Comparison of ENCODE assay signal across 11 cellular contexts in genomic region chr9:73093740-73094379, GRCh38. TPM values are rescaled to one million over a fixed set of nuclear protein-coding genes. Genes with fewer than 3 reads are reported as not detected.
DNase-seq lines count a peak whose midpoint lies in the region; ATAC-seq, FAIRE-seq and TF ChIP-seq lines count a peak whose summit lies in the region.
"Had no signal": no experiment of that assay in that cellular context is flagged by ENCODE, and none has a peak within 500 bp of the region (broad histone marks: within the 10 kb centered on the region; RNA-seq: fewer than 3 reads in every experiment).

No MANE protein-coding gene starts in this region.

- no peaks in the 10 kb centered on the region for H3K36me3 Mint-ChIP-seq in activated T-helper 17 cell treated with anti-CD3 and anti-CD28 coated beads, Interleukin-2, amount 50 U/mL, for 72 hours (ENCODE audit: low read depth)

- peaks cover 4% of the 10 kb centered on the region for H3K4me1 Mint-ChIP-seq in activated T-helper 17 cell treated with anti-CD3 and anti-CD28 coated beads, Interleukin-2, amount 50 U/mL, for 72 hours

- no peak for TF ChIP-seq EP300 in HepG2 (IDR thresholded peaks at IDR 0.05; ENCODE audit: low read depth in 2 of 2, low read length in 2 of 2)
- no peak for TF ChIP-seq EP300 in HepG2 (CRISPR knock-in tag; IDR thresholded peaks at IDR 0.05; ENCODE audit: borderline replicate concordance)

- no peaks in the 10 kb centered on the region for H3K36me3 ChIP-seq in right lobe of liver
- no peaks in the 10 kb centered on the region for H3K36me3 ChIP-seq in HepG2 (replicated peaks in 1 of 2; ENCODE audit: control insufficient read depth in 1 of 2, insufficient read depth in 2 of 2, low read length in 2 of 2)
- H3K36me3 ChIP-seq in aorta (ENCODE audit: control insufficient read depth in 1 of 2, insufficient read depth in 2 of 2, low read length in 1 of 2), result no peaks in the 10 kb centered on the region

- H3K27ac Mint-ChIP-seq in activated T-helper 17 cell treated with anti-CD3 and anti-CD28 coated beads, Interleukin-2, amount 50 U/mL, for 72 hours, result no peak overlapping the region

- H3K27me3 ChIP-seq in right lobe of liver, result no peaks in the 10 kb centered on the region
- H3K27me3 ChIP-seq in HepG2 (ENCODE audit: control insufficient read depth in 1 of 2, insufficient read depth in 2 of 2, low read length in 2 of 2), result 0 out of 5 replicates have a peak, but pooled peaks cover 0 to 5% of the 10 kb centered on the region in 2 experiments
- H3K27me3 ChIP-seq in aorta (ENCODE audit: control insufficient read depth in 1 of 2, insufficient read depth in 2 of 2, low read length in 1 of 2), result no peaks in the 10 kb centered on the region

- intact Hi-C loops in right lobe of liver (cut with DNase I) (no loop called here), HepG2 (cut with micrococcal nuclease; ENCODE audit: unreplicated experiment) (no loop called here), aorta (cut with DNase I) (no loop called here)

- DNase-seq in right lobe of liver, result no peak
- no peak for DNase-seq in HepG2 (ENCODE audit: low spot score)
- peak; percentile 6 for DNase-seq in kidney glomerular epithelial cell (lab: John Stamatoyannopoulos, UW)
- DNase-seq in aorta, result no peak
- DNase-seq in SW 1271 (lab: John Stamatoyannopoulos, UW), result no peak
- DNase-seq in activated CD4-positive, alpha-beta T cell treated with anti-CD3 and anti-CD28 coated beads, Interleukin-2, amount 50 U/mL, for 4 hours, result no peak
- no peak for DNase-seq in NCI-H128 (lab: John Stamatoyannopoulos, UW; ENCODE audit: unreplicated experiment)
- DNase-seq: activated CD4-positive, alpha-beta T cell treated with anti-CD3 and anti-CD28 coated beads, Interleukin-2, amount 50 U/mL, for 1 hour had no signal

- no peak overlapping the region for H3K9ac ChIP-seq in HepG2 (ENCODE audit: insufficient read depth, low read depth, low read length)

- peak overlapping the region; percentile 50 for H3K4me3 Mint-ChIP-seq in activated T-helper 17 cell treated with anti-CD3 and anti-CD28 coated beads, Interleukin-2, amount 50 U/mL, for 72 hours

- no peak overlapping the region for H2AFZ ChIP-seq in HepG2 (ENCODE audit: low read length)

- no peak for TF ChIP-seq RAD21 in HepG2 (CRISPR knock-in tag; IDR thresholded peaks at IDR 0.05)

- TF ChIP-seq CTCF in right lobe of liver (IDR thresholded peaks at IDR 0.05) (no peak), HepG2 (CRISPR knock-in tag; IDR thresholded peaks at IDR 0.05) (no peak)

- H3K9me3 ChIP-seq in right lobe of liver (peaks cover 0 to 2% (median 0%) of the 10 kb centered on the region in 4 donors), HepG2 (ENCODE audit: low read length) (no peaks in the 10 kb centered on the region), aorta (ENCODE audit: control insufficient read depth, low read length) (peaks cover 1% of the 10 kb centered on the region)

- no peak for TF ChIP-seq POLR2A in right lobe of liver (IDR thresholded peaks at IDR 0.05)
- no peak for TF ChIP-seq POLR2A in HepG2 (IDR thresholded peaks at IDR 0.05; ENCODE audit: insufficient read depth in 1 of 2, low read depth in 2 of 2, low read length in 2 of 2)

- H3K4me3 ChIP-seq in right lobe of liver (no peak overlapping the region), HepG2 (replicated peaks in 1 of 3; ENCODE audit: insufficient read depth in 1 of 3, low read depth in 2 of 3, low read length in 3 of 3) (peak overlapping the region in 1 of 3 experiments; percentile 37; a peak in 1 of 6 replicates), aorta (ENCODE audit: low read length in 2 of 2) (peak overlapping the region; percentile 43 to 59)

- no peak overlapping the region for H3K4me2 ChIP-seq in HepG2 (ENCODE audit: low read depth, low read length)

- ATAC-seq in right lobe of liver (peak in 3 of 4 donors; percentile 37 to 54 (median 48)), HepG2 (no peak), aorta (ENCODE audit: low FRiP score) (peak; percentile 71)
- no peak for ATAC-seq in activated T-helper 17 cell treated with anti-CD3 and anti-CD28 coated beads, Interleukin-2, amount 50 U/mL, for 72 hours (replicated peaks)

- H3K27me3 Mint-ChIP-seq in activated T-helper 17 cell treated with anti-CD3 and anti-CD28 coated beads, Interleukin-2, amount 50 U/mL, for 72 hours, result peaks cover 4% of the 10 kb centered on the region

- BruUV-seq in HepG2 (replicated peaks; lab: Mats Ljungman, UMichigan), result no TSS peak

- 46% methylated on average over 5 of the region's 5 CpGs for WGBS in right lobe of liver (ENCODE audit: insufficient coverage, low coverage, low lambda C conversion rate, missing lambda C conversion rate)
- 0% methylated on average over 5 of the region's 5 CpGs for WGBS in HepG2 (ENCODE audit: low lambda C conversion rate)
- WGBS in aorta, 2 donors, result 35 to 39% methylated on average over 5 of the region's 5 CpGs

- no peaks in the 10 kb centered on the region for H4K20me1 ChIP-seq in HepG2 (ENCODE audit: insufficient read depth, low read length)

- H3K79me2 ChIP-seq in HepG2 (ENCODE audit: insufficient read depth, low read length), result no peaks in the 10 kb centered on the region

- POLR2A ChIA-PET in HepG2 (lab: Yijun Ruan, JAX), result no interaction called here

- no peak for FAIRE-seq in HepG2 (lab: Jason Lieb, UNC)
- FAIRE-seq: GM18507 had no signal

- H3K4me1 ChIP-seq in right lobe of liver, result peaks cover 0 to 12% (median 0%) of the 10 kb centered on the region in 4 donors
- H3K4me1 ChIP-seq in HepG2 (ENCODE audit: insufficient read depth, low read length), result no peaks in the 10 kb centered on the region
- H3K4me1 ChIP-seq in aorta (ENCODE audit: control insufficient read depth in 1 of 2, insufficient read depth in 2 of 2, low read length in 2 of 2), result peaks cover 0 to 3% of the 10 kb centered on the region in 2 donors

- no peaks in the 10 kb centered on the region for H3K9me3 Mint-ChIP-seq in activated T-helper 17 cell treated with anti-CD3 and anti-CD28 coated beads, Interleukin-2, amount 50 U/mL, for 72 hours

- no peak overlapping the region for H3K27ac ChIP-seq in right lobe of liver
- H3K27ac ChIP-seq in HepG2 (ENCODE audit: extremely low read length, insufficient read depth, low read length), result no peak overlapping the region
- H3K27ac ChIP-seq in aorta (ENCODE audit: low read depth in 1 of 2, low read length in 2 of 2), result peak overlapping the region in 1 of 2 donors; percentile 67
- H3K27ac ChIP-seq: C4-2B had no signal

- in situ Hi-C loops in HepG2 (cut with HindIII; ENCODE audit: extremely low pct_ligation_motif_present, low pct_unique_long_range_greater_than_20kb), result no loop called here

- CTCF ChIA-PET in HepG2 (lab: Yijun Ruan, JAX; ENCODE audit: low intra/inter-chr PET ratio, low total read pairs), result no interaction called here

TF ChIP-seq in HepG2, 621 proteins besides CTCF, POLR2A, EP300 and RAD21:
- TF ChIP-seq JDP2 (CRISPR knock-in tag; IDR thresholded peaks at IDR 0.05; ENCODE audit: borderline replicate concordance) (no peak), ZFAT (CRISPR knock-in tag; conservative IDR thresholded peaks at IDR 0.05) (no peak), FOXC1 (CRISPR knock-in tag; IDR thresholded peaks at IDR 0.05; ENCODE audit: borderline replicate concordance) (no peak), RFXAP (CRISPR knock-in tag; IDR thresholded peaks at IDR 0.05; ENCODE audit: borderline replicate concordance) (no peak), ZNF660 (CRISPR knock-in tag; IDR thresholded peaks at IDR 0.05; ENCODE audit: borderline replicate concordance, low read depth) (no peak), PPARG (CRISPR knock-in tag; conservative IDR thresholded peaks at IDR 0.05) (no peak), SRSF4 (IDR thresholded peaks at IDR 0.05; ENCODE audit: low read depth, low read length, poor library complexity, severe bottlenecking) (no peak), HES4 (CRISPR knock-in tag; IDR thresholded peaks at IDR 0.05; ENCODE audit: borderline replicate concordance) (no peak), ZNF577 (CRISPR knock-in tag; IDR thresholded peaks at IDR 0.05; ENCODE audit: borderline replicate concordance, low read depth) (no peak), NBN (conservative IDR thresholded peaks at IDR 0.05) (no peak), ZNF383 (CRISPR knock-in tag; IDR thresholded peaks at IDR 0.05; ENCODE audit: borderline replicate concordance) (no peak), ZNF234 (CRISPR knock-in tag; conservative IDR thresholded peaks at IDR 0.05) (no peak)

RNA-seq across cellular contexts. Expression of gene ANXA1, which starts 57.8 kb away (rescaled TPM):
- 10 to 100 TPM in 4 of 6 experiments, 1 to 10 TPM in 2; 3.2 to 16.8 (median 12.5) TPM for total RNA-seq in right lobe of liver
- 0.20 and 0.24 TPM in 2 replicates for total RNA-seq in HepG2 (2016; rRNA removed; fragmentation: Illumina TruSeq; extraction: Trizol)
- total RNA-seq in HepG2 (2016; cell fraction: cytosol; rRNA removed; fragmentation: Illumina TruSeq; extraction: Trizol; ENCODE audit: low read depth), result not detected in 2 replicates
- not detected in 2 replicates for total RNA-seq in HepG2 (2016; cell fraction: insoluble cytoplasmic fraction; rRNA removed; fragmentation: Illumina TruSeq; extraction: Trizol)
- not detected in 2 replicates for total RNA-seq in HepG2 (2016; cell fraction: membrane; rRNA removed; fragmentation: Illumina TruSeq; extraction: Trizol)
- not detected in 2 replicates for total RNA-seq in HepG2 (2016; cell fraction: nucleus; rRNA removed; fragmentation: Illumina TruSeq; extraction: Trizol)
- 0.13 and 0.15 TPM in 2 replicates for polyA plus RNA-seq in HepG2 (2011; rRNA removed)
- polyA plus RNA-seq in HepG2 (2011; cell fraction: cytosol; rRNA removed), result 0.05 and 0.14 TPM in 2 replicates
- polyA plus RNA-seq in HepG2 (2011; cell fraction: nucleus; rRNA removed), result not detected in 2 replicates
- polyA plus RNA-seq in HepG2 (2012), result not detected in 2 replicates
- polyA plus RNA-seq in HepG2 (2016; cell fraction: cytosol; fragmentation: Illumina TruSeq; extraction: Trizol; ENCODE audit: low read depth), result not detected in 2 replicates
- 0.15 and 0.21 TPM in 2 replicates for polyA plus RNA-seq in HepG2 (2016; cell fraction: insoluble cytoplasmic fraction; fragmentation: Illumina TruSeq; extraction: Trizol; ENCODE audit: low read depth)
- not detected in 2 replicates for polyA plus RNA-seq in HepG2 (2016; cell fraction: membrane; fragmentation: Illumina TruSeq; extraction: Trizol; ENCODE audit: low read depth)
- polyA plus RNA-seq in HepG2 (2016; cell fraction: nucleus; fragmentation: Illumina TruSeq; extraction: Trizol; ENCODE audit: insufficient read depth, low read depth), result 0.65 TPM in 1 of 2 replicates, not detected in the other
- 0.52 and 145 TPM in 2 replicates for polyA minus RNA-seq in HepG2 (2011; rRNA and poly(A)+ RNA removed; ENCODE audit: low replicate concordance)
- not detected in 2 replicates for polyA minus RNA-seq in HepG2 (2011; cell fraction: cytosol; rRNA and poly(A)+ RNA removed)
- 0.90 TPM in 1 of 2 replicates, not detected in the other for polyA minus RNA-seq in HepG2 (2011; cell fraction: nucleus; rRNA and poly(A)+ RNA removed)
- 10 to 100 TPM; 50.3 to 57.1 TPM for total RNA-seq in activated T-helper 17 cell treated with anti-CD3 and anti-CD28 coated beads, Interleukin-2, amount 50 U/mL, for 72 hours
- 100 to 1,000 TPM; 378 to 546 TPM for total RNA-seq in aorta
- polyA plus RNA-seq in aorta, result 100 to 1,000 TPM; 504 to 788 TPM

Comparison
In these comparisons a context has a peak if more than half of its experiments do, and no peak if none do; other contexts are left out.
1. ATAC-seq: peak in right lobe of liver (3 of 4) and aorta (single experiment); none in HepG2 (single experiment) and activated T-helper 17 cell treated with anti-CD3 and anti-CD28 coated beads, Interleukin-2, amount 50 U/mL, for 72 hours (single experiment).
2. H3K4me3 ChIP-seq: peak in aorta (2 of 2); none in right lobe of liver (0 of 3).
3. RNA of gene ANXA1, which starts 57.8 kb away (total RNA-seq): 378 to 546 TPM in aorta; 50.3 to 57.1 TPM in activated T-helper 17 cell treated with anti-CD3 and anti-CD28 coated beads, Interleukin-2, amount 50 U/mL, for 72 hours, 3.2 to 16.8 TPM in right lobe of liver and 0.20 to 0.24 TPM in HepG2; every median in the first group is over 4 times any median in the second.